In genomic region chr12:55729592-55730446, GRCh38 we compare ENCODE assay signal across 1 cellular context.
TF ChIP-seq lines count a peak whose summit lies in the region.

No MANE protein-coding gene starts in this region.

TF ChIP-seq in SK-N-SH, 30 proteins besides CTCF, POLR2A, EP300 and RAD21 (continued from another document):
- peak; percentile 65; the same call in 1 of the 2 replicates for TF ChIP-seq TAF1 (IDR thresholded peaks at IDR 0.05; ENCODE audit: borderline replicate concordance, low read depth, low read length)
